8 cellular contexts compared by ENCODE assay signal in the genomic region with DNA sequence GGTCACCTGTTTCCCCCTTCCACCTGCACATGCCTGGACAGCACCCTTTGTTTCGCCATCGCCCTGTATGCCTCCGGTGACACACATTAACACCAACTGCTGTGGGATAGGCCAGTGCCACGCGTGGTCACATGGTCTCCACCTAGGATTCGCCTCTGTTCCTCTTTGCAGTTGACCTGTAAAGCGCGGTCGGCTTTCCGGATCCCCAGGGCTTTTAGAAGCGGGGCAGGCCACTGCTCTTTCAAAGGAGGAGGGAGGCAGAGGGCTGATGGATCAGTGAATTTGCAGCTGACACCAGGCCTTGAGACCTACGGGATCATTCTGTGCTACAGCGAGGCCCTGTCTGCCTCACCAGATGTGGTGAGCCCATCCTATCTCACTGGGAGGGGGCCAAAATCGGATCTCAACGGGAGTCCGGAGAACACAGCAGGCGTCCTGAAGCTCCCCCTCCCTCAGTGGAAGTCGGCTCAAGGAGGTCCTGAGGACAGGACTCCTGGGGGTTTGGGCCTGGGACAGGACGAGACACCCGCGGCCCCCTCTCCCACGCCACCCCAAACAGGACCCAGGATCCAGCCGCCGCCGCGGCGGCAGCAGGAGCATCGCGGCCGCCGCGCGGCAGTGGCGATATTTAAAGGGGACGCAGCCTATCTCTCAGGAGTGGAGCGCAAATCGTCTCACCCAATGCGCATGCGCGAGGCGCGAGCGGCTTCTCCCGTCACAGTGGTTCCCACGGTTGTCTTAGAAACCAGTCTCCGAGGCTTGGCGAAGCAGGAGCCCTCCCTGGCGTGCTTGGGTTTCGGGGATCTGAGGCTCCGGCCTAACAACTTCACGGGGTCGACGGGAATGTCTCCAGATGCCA.
DNase-seq lines count a peak whose midpoint lies in the region; ATAC-seq and TF ChIP-seq lines count a peak whose summit lies in the region.
"Not testable (repeated sequence)": the region's sequence is repeated elsewhere in the genome, so short reads cannot be mapped to it uniquely, and the experiment has no call there.

No MANE protein-coding gene starts in this region.

- H3K4me3 Mint-ChIP-seq in central memory CD8-positive, alpha-beta T cell = peak overlapping the region; percentile 85

- H3K27ac ChIP-seq in right cardiac atrium (ENCODE audit: low read length); parathyroid adenoma: not testable (repeated sequence)

- WGBS in right cardiac atrium = 23% methylated on average over 53 of the region's 53 CpGs

- H3K27me3 Mint-ChIP-seq in central memory CD8-positive, alpha-beta T cell = not testable (repeated sequence)

- H3K27ac Mint-ChIP-seq in central memory CD8-positive, alpha-beta T cell (ENCODE audit: low read depth) = peak overlapping the region; percentile 88

- H3K4me1 ChIP-seq in right cardiac atrium (ENCODE audit: control insufficient read depth, insufficient read depth, low read length); parathyroid adenoma: not testable (repeated sequence)

- H3K4me3 ChIP-seq in right cardiac atrium (ENCODE audit: low read length) (peak overlapping the region; percentile 6), parathyroid adenoma (ENCODE audit: low read depth, low read length) (peak overlapping the region; percentile 55)

- not testable (repeated sequence) for H3K9ac ChIP-seq in parathyroid adenoma

- not testable (repeated sequence) for H3K9me3 Mint-ChIP-seq in central memory CD8-positive, alpha-beta T cell

- intact Hi-C loops in right cardiac atrium (cut with DNase I) = not testable (repeated sequence)

- peak overlapping the region; percentile 82 for H3K4me2 ChIP-seq in parathyroid adenoma (ENCODE audit: low read length)

- not testable (repeated sequence) for H3K36me3 ChIP-seq in parathyroid adenoma (ENCODE audit: control insufficient read depth, insufficient read depth, low read length)

- not testable (repeated sequence) for H3K9me3 ChIP-seq in right cardiac atrium (ENCODE audit: control insufficient read depth, low read length); parathyroid adenoma (ENCODE audit: control insufficient read depth, low read length)

- not testable (repeated sequence) for TF ChIP-seq CTCF in parathyroid adenoma (IDR thresholded peaks at IDR 0.05)

- H2AFZ ChIP-seq in parathyroid adenoma = peak overlapping the region; percentile 22

- not testable (repeated sequence) for H3K27me3 ChIP-seq in right cardiac atrium (ENCODE audit: control insufficient read depth, insufficient read depth); parathyroid adenoma (ENCODE audit: control insufficient read depth, insufficient read depth, low read length)

- not testable (repeated sequence) for H3K36me3 Mint-ChIP-seq in central memory CD8-positive, alpha-beta T cell (ENCODE audit: insufficient read depth)

- peaks cover 47% of the 10 kb centered on the region for H3K4me1 Mint-ChIP-seq in central memory CD8-positive, alpha-beta T cell

- DNase-seq in CD1c-positive myeloid dendritic cell (ENCODE audit: extremely low spot score) = peak; percentile 60
- DNase-seq in HK-2 (ENCODE audit: unreplicated experiment) = peak; percentile 71
- DNase-seq in RKO (ENCODE audit: low spot score) = peak; percentile 82
- peak; percentile 90 for DNase-seq in activated CD8-positive, alpha-beta memory T cell treated with anti-CD3 and anti-CD28 coated beads, Interleukin-2, amount 50 U/mL, for 48 hours
- DNase-seq in central memory CD8-positive, alpha-beta T cell (ENCODE audit: low spot score in 2 of 2) = peak in 1 of 2 donors; percentile 74
- DNase-seq in right cardiac atrium = peak; percentile 56 to 95 (median 91)
- DNase-seq in stimulated activated CD8-positive, alpha-beta memory T cell treated with anti-CD3 and anti-CD28 coated beads, Interleukin-4, amount 100 ng/mL, for 24 hours (ENCODE audit: low read depth) = peak; percentile 55

- H3K79me2 ChIP-seq in parathyroid adenoma = not testable (repeated sequence)

- ATAC-seq in central memory CD8-positive, alpha-beta T cell (replicated peaks; ENCODE audit: extremely low read depth, poor library complexity, severe bottlenecking) = peak; percentile 74
- not testable (repeated sequence) for ATAC-seq in right cardiac atrium
